Comparison of ENCODE assay signal across 11 cellular contexts in genomic region chr4:153341575-153342090, GRCh38. TPM values are rescaled to one million over a fixed set of nuclear protein-coding genes. Genes with fewer than 3 reads are reported as not detected.
DNase-seq lines count a peak whose midpoint lies in the region; ATAC-seq and TF ChIP-seq lines count a peak whose summit lies in the region.
"Had no signal": no experiment of that assay in that cellular context is flagged by ENCODE, and none has a peak within 500 bp of the region (broad histone marks: within the 10 kb centered on the region; RNA-seq: fewer than 3 reads in every experiment).

No MANE protein-coding gene starts in this region.

- CTCF ChIA-PET in mammary epithelial cell (lab: Charles Lee; ENCODE audit: low non-redundant PET): interaction anchor here (0.6 kb wide), 1 partner anchor 196 kb away, joined by 3 read pairs; no protein-coding TSS in a partner anchor

- dilution Hi-C loops in mammary epithelial cell (cut with HindIII; ENCODE audit: low sequenced_read_pairs): no loop called here

- intact Hi-C loops in mammary epithelial cell (cut with micrococcal nuclease): loop anchor here (1.0 kb wide), 1 partner anchor 198 kb away; no protein-coding TSS in a partner anchor

- in situ Hi-C loops in mammary epithelial cell (cut with MboI; ENCODE audit: low sequenced_read_pairs in 2 of 2): loop anchor here (10.0 to 25.0 kb wide), 2 partner anchors 233 to 396 kb away; no protein-coding TSS in a partner anchor

- 64% methylated on average over 5 of the region's 5 CpGs for WGBS in mammary epithelial cell (ENCODE audit: low coverage, missing lambda C conversion rate)

- H3K27me3 ChIP-seq in mammary epithelial cell (ENCODE audit: insufficient read depth, low read length): no peaks in the 10 kb centered on the region

- no peak overlapping the region for H3K9ac ChIP-seq in mammary epithelial cell (ENCODE audit: insufficient read depth, low read length)

- DNase-seq in NOMO-1 (lab: John Stamatoyannopoulos, UW; ENCODE audit: unreplicated experiment in 2 of 2) (peak; percentile 76 to 80), mammary epithelial cell (peak; percentile 50), pulmonary artery endothelial cell (ENCODE audit: low read depth, low spot score) (peak; percentile 35), SK-N-DZ (ENCODE audit: low spot score) (no peak), NCI-H510A (lab: John Stamatoyannopoulos, UW) (no peak), NCI-H1930 (lab: John Stamatoyannopoulos, UW) (no peak)
- DNase-seq: activated naive CD4-positive, alpha-beta T cell treated with Interleukin-2 at 50 U/mL for 16 hours; naive thymus-derived CD8-positive, alpha-beta T cell; NCI-H1105 had no signal

- peak overlapping the region; percentile 56 for H2AFZ ChIP-seq in mammary epithelial cell (ENCODE audit: low read depth, low read length)

- H3K4me2 ChIP-seq in mammary epithelial cell (ENCODE audit: insufficient read depth, low read depth, low read length): peak overlapping the region; percentile 29

- no TSS peak for BruUV-seq in mammary epithelial cell (replicated peaks; lab: Mats Ljungman, UMichigan)

- H3K79me2 ChIP-seq in mammary epithelial cell (ENCODE audit: insufficient read depth, low read length): peaks cover 18% of the 10 kb centered on the region

- no peaks in the 10 kb centered on the region for H3K36me3 ChIP-seq in mammary epithelial cell (ENCODE audit: insufficient read depth, low read length)

- no peak overlapping the region for H3K27ac ChIP-seq in mammary epithelial cell (ENCODE audit: insufficient read depth, low read depth, low read length)

- peak; percentile 24 for ATAC-seq in GM19438 (IDR thresholded peaks at IDR 0.05; ENCODE audit: low read depth, unreplicated experiment)
- no peak for ATAC-seq in HG03354 (IDR thresholded peaks at IDR 0.05; ENCODE audit: poor library complexity, severe bottlenecking, unreplicated experiment)
- ATAC-seq: naive thymus-derived CD8-positive, alpha-beta T cell had no signal

- peaks cover 12% of the 10 kb centered on the region for H3K4me1 ChIP-seq in mammary epithelial cell (ENCODE audit: insufficient read depth, low read length)

- TF ChIP-seq CTCF in mammary epithelial cell (conservative IDR thresholded peaks at IDR 0.05 in 1 of 2, IDR thresholded peaks at IDR 0.05 in 1 of 2; ENCODE audit: extremely low read depth in 1 of 2, insufficient read depth in 1 of 2, low read depth in 1 of 2, low read length in 2 of 2): no peak

- H4K20me1 ChIP-seq in mammary epithelial cell (ENCODE audit: insufficient read depth, low read length): no peaks in the 10 kb centered on the region

- H3K4me3 ChIP-seq in mammary epithelial cell (replicated peaks in 1 of 3; ENCODE audit: insufficient read depth in 1 of 3, low read depth in 2 of 3, low read length in 3 of 3): no peak overlapping the region

- H3K9me3 ChIP-seq in mammary epithelial cell (replicated peaks; ENCODE audit: insufficient read depth, low read length): no peaks in the 10 kb centered on the region

RNA-seq across cellular contexts. Expression of gene MND1, which starts 2.9 kb away (rescaled TPM):
- total RNA-seq in mammary epithelial cell: 10 to 100 TPM in 1 of 2 donors, under 1 TPM in 1; 0.83 to 10.4 TPM
- polyA plus RNA-seq in mammary epithelial cell: 4.5 TPM
- polyA minus RNA-seq in mammary epithelial cell: 16.8 TPM
- 2.9 and 6.0 TPM in 2 replicates for total RNA-seq in pulmonary artery endothelial cell
- polyA plus RNA-seq in SK-N-DZ (2014; cell fraction: cytosol; rRNA removed): 35.5 and 36.3 TPM in 2 replicates
- polyA plus RNA-seq in SK-N-DZ (2014; cell fraction: nucleus; rRNA removed): 19.1 and 24.2 TPM in 2 replicates
- total RNA-seq: naive thymus-derived CD8-positive, alpha-beta T cell had no signal
- polyA plus RNA-seq: naive thymus-derived CD8-positive, alpha-beta T cell had no signal

Comparison
In these comparisons a context has a peak if more than half of its experiments do, and no peak if none do; other contexts are left out.
1. DNase-seq: peak in NOMO-1 (2 of 2), mammary epithelial cell (single experiment) and pulmonary artery endothelial cell (single experiment); none in SK-N-DZ (single experiment), NCI-H510A (single experiment) and NCI-H1930 (0 of 2).